ENCODE assay signal across 26 cellular contexts in the genomic region with DNA sequence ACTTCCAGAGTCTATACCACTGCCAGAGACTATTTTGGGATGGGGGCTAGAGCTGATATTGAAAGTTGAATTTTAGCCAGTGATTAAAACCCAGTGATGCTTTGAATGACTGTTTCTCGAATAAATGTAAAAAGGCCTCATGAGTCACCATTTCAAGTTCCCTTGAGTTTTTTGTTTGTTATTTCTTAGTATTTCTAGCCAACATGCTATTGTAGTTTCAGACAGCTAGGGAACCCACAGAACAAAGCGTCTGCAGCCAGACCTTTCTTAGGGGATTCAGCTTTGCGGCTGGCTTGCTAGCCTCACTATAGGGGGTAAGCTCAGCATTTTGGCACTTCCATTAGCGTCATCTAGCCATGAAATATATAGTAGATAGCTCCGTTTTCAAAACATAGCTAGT.
A peak's percentile ranks its signal among the peaks of the same experiment; 100 is the strongest.
DNase-seq lines count a peak whose midpoint lies in the region; FAIRE-seq and TF ChIP-seq lines count a peak whose summit lies in the region.
"Had no signal": no experiment of that assay in that cellular context is flagged by ENCODE, and none has a peak within 500 bp of the region (broad histone marks: within the 10 kb centered on the region; RNA-seq: fewer than 3 reads in every experiment).

No MANE protein-coding gene starts in this region.

- H3K79me2 ChIP-seq in astrocyte (ENCODE audit: insufficient read depth, low read length) (no peaks in the 10 kb centered on the region), fibroblast of lung (ENCODE audit: control insufficient read depth, insufficient read depth, low read length) (no peaks in the 10 kb centered on the region)

- H2AFZ ChIP-seq in astrocyte (ENCODE audit: low read depth, low read length): no peak overlapping the region
- no peak overlapping the region for H2AFZ ChIP-seq in fibroblast of lung (ENCODE audit: low read length)

- H3K9me3 Mint-ChIP-seq in astrocyte (ENCODE audit: unreplicated experiment) (peaks cover 2% of the 10 kb centered on the region), progenitor cell of endocrine pancreas (ENCODE audit: low read depth) (no peaks in the 10 kb centered on the region)
- H3K9me3 Mint-ChIP-seq: activated T-cell treated with anti-CD3 and anti-CD28 coated beads, Interleukin-2, amount 50 U/mL, for 4 hours; CD4-positive, alpha-beta T cell; immature natural killer cell; stimulated activated naive B cell treated with anti-CD40 and anti-IgM and Interleukin-4, amounts not matched to agents 10 μg/mL and 1 μg/mL and 100 μg/mL, for 72 hours; T-cell had no signal

- H3K4me2 ChIP-seq in astrocyte (ENCODE audit: low read length) (peak overlapping the region; percentile 61), fibroblast of lung (ENCODE audit: extremely low read depth, insufficient read depth, low read length) (no peak overlapping the region)

- H4K20me1 ChIP-seq in astrocyte (ENCODE audit: insufficient read depth, low read length) (no peaks in the 10 kb centered on the region), fibroblast of lung (ENCODE audit: control insufficient read depth, extremely low read depth, insufficient read depth, low read length) (no peaks in the 10 kb centered on the region)

- peak overlapping the region; percentile 25 for H3K9ac ChIP-seq in astrocyte (ENCODE audit: low read length)
- no peak overlapping the region for H3K9ac ChIP-seq in fibroblast of lung (ENCODE audit: insufficient read depth, low read length)

- no peak for TF ChIP-seq CTCF in astrocyte (IDR thresholded peaks at IDR 0.05; ENCODE audit: insufficient read depth, low read depth, low read length)
- no peak for TF ChIP-seq CTCF in fibroblast of lung (conservative IDR thresholded peaks at IDR 0.05 in 1 of 2, IDR thresholded peaks at IDR 0.05 in 1 of 2; ENCODE audit: low read depth in 1 of 2, low read length in 2 of 2)
- no peak for TF ChIP-seq CTCF in progenitor cell of endocrine pancreas (IDR thresholded peaks at IDR 0.05; ENCODE audit: unreplicated experiment)
- no peak for TF ChIP-seq CTCF in GM10266 (IDR thresholded peaks at IDR 0.05; ENCODE audit: control insufficient read depth, insufficient read depth, low read depth, missing control alignments)

- H3K36me3 Mint-ChIP-seq in astrocyte (ENCODE audit: low read depth, unreplicated experiment): peaks cover 31% of the 10 kb centered on the region
- H3K36me3 Mint-ChIP-seq in progenitor cell of endocrine pancreas (ENCODE audit: insufficient read depth): peaks cover 54% of the 10 kb centered on the region
- H3K36me3 Mint-ChIP-seq: T-cell had no signal

- peaks cover 50% of the 10 kb centered on the region for H3K4me1 Mint-ChIP-seq in astrocyte (ENCODE audit: low read depth, unreplicated experiment)
- H3K4me1 Mint-ChIP-seq in progenitor cell of endocrine pancreas (ENCODE audit: low read depth): peaks cover 20% of the 10 kb centered on the region

- peak overlapping the region; percentile 64 for H3K27ac ChIP-seq in astrocyte (ENCODE audit: low read depth, low read length)
- no peak overlapping the region for H3K27ac ChIP-seq in fibroblast of lung (ENCODE audit: insufficient read depth, low read length)
- H3K27ac ChIP-seq: psoas muscle, testis had no signal

- H3K4me1 ChIP-seq in astrocyte (ENCODE audit: insufficient read depth, low read length): peaks cover 38% of the 10 kb centered on the region
- H3K4me1 ChIP-seq in fibroblast of lung (ENCODE audit: control insufficient read depth, extremely low read depth, insufficient read depth, low read length): peaks cover 19% of the 10 kb centered on the region

- H3K4me3 Mint-ChIP-seq in astrocyte (ENCODE audit: unreplicated experiment) (no peak overlapping the region), progenitor cell of endocrine pancreas (ENCODE audit: low read depth) (no peak overlapping the region)
- H3K4me3 Mint-ChIP-seq: activated T-cell treated with anti-CD3 and anti-CD28 coated beads, Interleukin-2, amount 50 U/mL, for 4 hours; CD4-positive, alpha-beta T cell; immature natural killer cell; stimulated activated naive B cell treated with anti-CD40 and anti-IgM and Interleukin-4, amounts not matched to agents 10 μg/mL and 1 μg/mL and 100 μg/mL, for 72 hours; T-cell had no signal

- H3K9me3 ChIP-seq in astrocyte (ENCODE audit: insufficient read depth, low read depth, low read length) (no peaks in the 10 kb centered on the region), fibroblast of lung (ENCODE audit: control insufficient read depth, insufficient read depth, low read depth, low read length) (no peaks in the 10 kb centered on the region)
- H3K9me3 ChIP-seq: psoas muscle, testis had no signal

- H3K27me3 Mint-ChIP-seq in astrocyte (ENCODE audit: low read depth, unreplicated experiment): no peaks in the 10 kb centered on the region
- H3K27me3 Mint-ChIP-seq in progenitor cell of endocrine pancreas: no peaks in the 10 kb centered on the region
- H3K27me3 Mint-ChIP-seq: CD4-positive, alpha-beta T cell had no signal

- H3K27me3 ChIP-seq in astrocyte (ENCODE audit: insufficient read depth, low read length) (no peaks in the 10 kb centered on the region), fibroblast of lung (ENCODE audit: control insufficient read depth, insufficient read depth, low read length) (no peaks in the 10 kb centered on the region)
- H3K27me3 ChIP-seq: testis had no signal

- H3K27ac Mint-ChIP-seq in astrocyte (ENCODE audit: unreplicated experiment): peak overlapping the region; percentile 75
- H3K27ac Mint-ChIP-seq in progenitor cell of endocrine pancreas: peak overlapping the region; percentile 10
- H3K27ac Mint-ChIP-seq: CD4-positive, alpha-beta T cell; immature natural killer cell; stimulated activated naive B cell treated with anti-CD40 and anti-IgM and Interleukin-4, amounts not matched to agents 10 μg/mL and 1 μg/mL and 100 μg/mL, for 72 hours had no signal

- peaks cover 9% of the 10 kb centered on the region for H3K36me3 ChIP-seq in astrocyte (ENCODE audit: insufficient read depth, low read length)
- H3K36me3 ChIP-seq in fibroblast of lung (ENCODE audit: control insufficient read depth, insufficient read depth, low read length): peaks cover 25% of the 10 kb centered on the region

- DNase-seq in Daoy (ENCODE audit: low read depth) (peak; percentile 76), astrocyte (ENCODE audit: low read depth) (peak; percentile 97), fibroblast of lung (ENCODE audit: low read depth in 2 of 2) (peak; percentile 70 to 97), progenitor cell of endocrine pancreas (ENCODE audit: low spot score, unreplicated experiment) (no peak), HK-2 (ENCODE audit: unreplicated experiment) (no peak), iPS-NIHi11 (ENCODE audit: low spot score) (no peak), GM10266 (ENCODE audit: extremely low spot score) (no peak)
- no peak for DNase-seq in effector CD8-positive, alpha-beta T cell (lab: John Stamatoyannopoulos, UW)
- DNase-seq: activated CD8-positive, alpha-beta memory T cell treated with anti-CD3 and anti-CD28 coated beads for 24 hours; activated naive CD4-positive, alpha-beta T cell treated with Interleukin-2 at 50 U/mL for 16 hours; activated T-cell treated with anti-CD3 and anti-CD28 coated beads, Interleukin-2, amount 50 U/mL, for 4 hours; amniotic stem cell; CD4-positive, alpha-beta T cell; GF-D8; immature natural killer cell; left ventricle myocardium superior; NCI-H1092 treated with DMSO at 0.1 percent for 48 hours; NCI-H2029 treated with DMSO at 0.1 percent for 48 hours; NCI-H446; psoas muscle; SHP77 treated with DMSO at 0.1 percent for 48 hours; small intestine; stimulated activated naive B cell treated with anti-CD40 and anti-IgM and Interleukin-4, amounts not matched to agents 10 μg/mL and 1 μg/mL and 100 μg/mL, for 72 hours; T-cell; testis had no signal

- H3K4me3 ChIP-seq in astrocyte (ENCODE audit: insufficient read depth, low read depth, low read length) (no peak overlapping the region), fibroblast of lung (replicated peaks in 1 of 4; ENCODE audit: control extremely low read depth in 1 of 4, insufficient read depth in 1 of 4, low read depth in 3 of 4, low read length in 4 of 4) (no peak overlapping the region)
- H3K4me3 ChIP-seq: psoas muscle, testis had no signal

- no peak for FAIRE-seq in astrocyte (lab: Jason Lieb, UNC)
- FAIRE-seq: small intestine, TTC549 had no signal

Comparison
In these comparisons a context has a peak if more than half of its experiments do, and no peak if none do; other contexts are left out.
1. DNase-seq: peak in Daoy (single experiment), astrocyte (single experiment) and fibroblast of lung (2 of 2); none in progenitor cell of endocrine pancreas (single experiment), HK-2 (single experiment), iPS-NIHi11 (single experiment), effector CD8-positive, alpha-beta T cell (single experiment) and GM10266 (single experiment).